1 cellular context compared by ENCODE assay signal in genomic region chr4:25993564-25994185, GRCh38.
A peak's percentile ranks its signal among the peaks of the same experiment; 100 is the strongest.
TF ChIP-seq lines count a peak whose summit lies in the region.

No MANE protein-coding gene starts in this region.

TF ChIP-seq in WTC11, 78 proteins besides CTCF, POLR2A, EP300 and RAD21 (continued from another document):
- no peak for TF ChIP-seq PRDM15 (CRISPR knock-in tag; IDR thresholded peaks at IDR 0.05)
- no peak for TF ChIP-seq ATF6 (CRISPR knock-in tag; IDR thresholded peaks at IDR 0.05)
- TF ChIP-seq NR2C2 (CRISPR knock-in tag; IDR thresholded peaks at IDR 0.05): no peak
- peak; percentile 63 for TF ChIP-seq USF2 (CRISPR knock-in tag; IDR thresholded peaks at IDR 0.05)
- TF ChIP-seq MAX (CRISPR knock-in tag; IDR thresholded peaks at IDR 0.05): peak; percentile 48; the same call in 1 of the 2 replicates
- TF ChIP-seq USF1 (CRISPR knock-in tag; IDR thresholded peaks at IDR 0.05): peak; percentile 40; the same call in 1 of the 2 replicates
- peak; percentile 44; the same call in 1 of the 2 replicates for TF ChIP-seq FOXK1 (CRISPR knock-in tag; IDR thresholded peaks at IDR 0.05)
- no peak for TF ChIP-seq ZBTB43 (CRISPR knock-in tag; IDR thresholded peaks at IDR 0.05)
- TF ChIP-seq AFF4 (CRISPR knock-in tag; IDR thresholded peaks at IDR 0.05; ENCODE audit: borderline replicate concordance): no peak
- TF ChIP-seq KAT7 (CRISPR knock-in tag; IDR thresholded peaks at IDR 0.05; ENCODE audit: borderline replicate concordance): no peak
- no peak for TF ChIP-seq EMX1 (CRISPR knock-in tag; IDR thresholded peaks at IDR 0.05)
- no peak for TF ChIP-seq NR3C1 (CRISPR knock-in tag; conservative IDR thresholded peaks at IDR 0.05; ENCODE audit: low read depth)
- peak; percentile 17; the same call in 1 of the 2 replicates for TF ChIP-seq ETV6 (CRISPR knock-in tag; IDR thresholded peaks at IDR 0.05)
